8 cellular contexts compared by ENCODE assay signal in the genomic region with DNA sequence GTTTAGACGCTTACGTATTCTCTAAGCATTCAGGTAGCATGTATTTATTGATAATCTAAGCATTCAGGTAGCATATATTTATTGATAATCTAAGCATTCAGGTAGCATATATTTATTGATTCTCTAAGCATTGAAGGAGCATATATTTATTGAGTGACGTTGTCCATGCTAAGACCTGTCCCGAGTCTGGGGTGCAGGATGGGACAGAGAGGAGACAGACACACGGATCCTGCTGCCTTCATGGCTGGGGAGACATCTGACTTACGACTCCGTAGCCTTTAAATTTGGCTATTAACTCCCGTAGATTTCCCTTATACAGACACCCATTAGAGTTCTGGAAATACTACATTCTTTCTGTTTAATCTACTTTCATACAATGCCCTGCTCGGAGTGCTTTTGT. TPM values are rescaled to one million over a fixed set of nuclear protein-coding genes. Genes with fewer than 3 reads are reported as not detected.
DNase-seq lines count a peak whose midpoint lies in the region; ATAC-seq and TF ChIP-seq lines count a peak whose summit lies in the region.

No MANE protein-coding gene starts in this region.

- peaks cover 6% of the 10 kb centered on the region; the same call in 1 of the 2 replicates for H3K4me1 ChIP-seq in Panc1 (ENCODE audit: control insufficient read depth, insufficient read depth, low read length)
- H3K4me1 ChIP-seq in esophagus muscularis mucosa: peaks cover 6 to 21% (median 14%) of the 10 kb centered on the region in 4 donors

- no peak for TF ChIP-seq CTCF in GM06990 (IDR thresholded peaks at IDR 0.05; ENCODE audit: insufficient read depth, low read length, poor library complexity, severe bottlenecking)
- no peak for TF ChIP-seq CTCF in Panc1 (IDR thresholded peaks at IDR 0.05)
- no peak for TF ChIP-seq CTCF in esophagus muscularis mucosa (IDR thresholded peaks at IDR 0.05)
- no peak for TF ChIP-seq CTCF in retinal pigment epithelial cell (conservative IDR thresholded peaks at IDR 0.05; ENCODE audit: low read depth, low read length)
- TF ChIP-seq CTCF in GM10248 (IDR thresholded peaks at IDR 0.05; ENCODE audit: control extremely low read depth, extremely low read depth, low read depth, missing control alignments): no peak

- H3K27me3 ChIP-seq in GM06990 (replicated peaks; ENCODE audit: control insufficient read depth, insufficient read depth, low read length) (no peaks in the 10 kb centered on the region), Panc1 (ENCODE audit: control insufficient read depth, insufficient read depth, low read length) (no peaks in the 10 kb centered on the region), esophagus muscularis mucosa (no peaks in the 10 kb centered on the region)

- 52% methylated on average over 9 of the region's 9 CpGs for WGBS in esophagus muscularis mucosa

- H3K9me3 ChIP-seq in Panc1 (ENCODE audit: control insufficient read depth, insufficient read depth, low read depth, low read length): no peaks in the 10 kb centered on the region
- no peaks in the 10 kb centered on the region for H3K9me3 ChIP-seq in esophagus muscularis mucosa

- no peak for TF ChIP-seq EP300 in esophagus muscularis mucosa (IDR thresholded peaks at IDR 0.05)

- H3K27ac ChIP-seq in Panc1 (ENCODE audit: low read length): peak overlapping the region; percentile 93
- H3K27ac ChIP-seq in esophagus muscularis mucosa (replicated peaks in 1 of 4): peak overlapping the region; percentile 79 to 85 (median 82)

- BruUV-seq in Panc1 (replicated peaks; lab: Mats Ljungman, UMichigan): no TSS peak

- TF ChIP-seq POLR2A in esophagus muscularis mucosa (IDR thresholded peaks at IDR 0.05; ENCODE audit: low read depth): no peak

- in situ Hi-C loops in Panc1 (cut with HindIII; ENCODE audit: low pct_unique_long_range_greater_than_20kb, low sequenced_read_pairs): no loop called here

- POLR2A ChIA-PET in Panc1 (lab: Charles Lee): no interaction called here
- POLR2A ChIA-PET in GM10248 (lab: Yijun Ruan, JAX): interaction anchor here (0.6 kb wide), 1 partner anchor 246 kb away, joined by 7 read pairs; no protein-coding TSS in a partner anchor

- DNase-seq in GM06990 (ENCODE audit: extremely low read depth, insufficient read length) (no peak), Panc1 (ENCODE audit: low read depth, low spot score) (no peak), esophagus muscularis mucosa (ENCODE audit: extremely low spot score) (no peak), retinal pigment epithelial cell (ENCODE audit: low read depth) (no peak), COR-L47 (lab: John Stamatoyannopoulos, UW) (no peak), SW 1271 (lab: John Stamatoyannopoulos, UW) (no peak), GM10248 (ENCODE audit: extremely low spot score) (no peak)

- ATAC-seq in Panc1 (no peak), GM18873 (IDR thresholded peaks at IDR 0.05; ENCODE audit: low FRiP score, unreplicated experiment) (no peak)

- CTCF ChIA-PET in Panc1 (lab: Charles Lee) (no interaction called here), GM10248 (lab: Yijun Ruan, JAX) (interaction anchor here (2.0 kb wide), 1 partner anchor 15 kb away, joined by 7 read pairs; no protein-coding TSS in a partner anchor)

- H3K4me3 ChIP-seq in GM06990 (replicated peaks; ENCODE audit: low read depth, low read length): peak overlapping the region; percentile 79
- H3K4me3 ChIP-seq in Panc1 (ENCODE audit: low read depth in 2 of 2, low read length in 2 of 2): peak overlapping the region; percentile 82 to 93
- peak overlapping the region; percentile 66 to 88 (median 74) for H3K4me3 ChIP-seq in esophagus muscularis mucosa
- H3K4me3 ChIP-seq in retinal pigment epithelial cell (ENCODE audit: low read length): peak overlapping the region; percentile 85

- H3K36me3 ChIP-seq in GM06990 (ENCODE audit: control insufficient read depth, insufficient read depth, low read length) (peaks cover 7% of the 10 kb centered on the region), Panc1 (ENCODE audit: control insufficient read depth, insufficient read depth, low read length) (peaks cover 6% of the 10 kb centered on the region; the same call in 1 of the 2 replicates), esophagus muscularis mucosa (peaks cover 21 to 34% (median 29%) of the 10 kb centered on the region in 4 donors)

- intact Hi-C loops in Panc1 (cut with micrococcal nuclease; ENCODE audit: unreplicated experiment): no loop called here
- intact Hi-C loops in esophagus muscularis mucosa (cut with DNase I): no loop called here

RNA-seq across cellular contexts. Expression of a gene that starts 1.0 kb away (rescaled TPM):
- total RNA-seq in Panc1 (2021; ENCODE audit: unreplicated experiment) (40.2 TPM), esophagus muscularis mucosa (10 to 100 TPM; 19.4 to 25.5 (median 23.8) TPM)
- polyA plus RNA-seq in Panc1 (2012; ENCODE audit: insufficient read length): 26.8 TPM
